ENCODE assay signal across 1 cellular context in the genomic region with DNA sequence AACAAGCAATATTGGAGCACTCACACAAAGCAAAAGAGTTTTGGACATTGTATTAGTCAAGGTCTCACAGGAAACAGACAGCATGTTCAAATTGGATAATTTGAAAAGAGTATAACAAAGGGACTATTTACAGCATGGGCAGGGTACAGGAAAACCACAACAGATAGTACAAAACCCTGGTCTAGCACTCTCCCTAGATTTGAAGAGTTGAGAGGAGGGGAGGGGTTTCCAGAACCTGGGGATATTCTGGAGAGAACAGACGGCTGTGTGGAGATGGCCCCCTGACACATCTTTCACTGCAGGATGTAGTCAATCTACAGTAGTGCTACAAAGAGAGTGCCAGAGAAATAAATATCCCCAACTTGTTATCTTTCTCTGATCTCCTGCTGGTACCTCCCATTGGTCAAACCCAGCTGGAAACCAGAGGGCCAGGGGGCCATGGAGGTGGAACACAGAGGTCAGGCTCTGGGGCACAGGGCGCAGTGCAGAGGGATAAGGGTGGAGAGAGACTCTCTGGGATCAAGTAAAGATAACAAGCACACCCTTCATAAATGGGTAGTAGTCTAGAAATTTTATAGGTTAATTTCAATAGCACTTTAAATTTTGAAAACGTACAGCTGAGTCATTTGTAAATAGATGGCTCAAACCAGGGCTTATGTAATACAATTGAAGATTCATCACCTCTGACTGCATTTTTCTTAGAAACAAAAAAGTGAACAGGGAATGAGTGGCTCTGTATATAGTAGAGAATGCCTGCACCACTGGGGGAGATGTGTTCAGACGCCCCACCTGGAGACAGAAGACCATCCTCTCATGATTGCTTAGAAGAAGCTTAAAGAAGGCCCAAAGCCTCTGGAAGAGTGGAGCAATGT.
TF ChIP-seq lines count a peak whose summit lies in the region.

No MANE protein-coding gene starts in this region.

TF ChIP-seq in IMR-90, 13 proteins besides CTCF, POLR2A, EP300 and RAD21 (continued from another document):
- TF ChIP-seq MXI1 (IDR thresholded peaks at IDR 0.05; ENCODE audit: borderline replicate concordance, low read depth, low read length), result no peak
- no peak for TF ChIP-seq CHD1 (IDR thresholded peaks at IDR 0.05; ENCODE audit: low read depth, low read length)
- TF ChIP-seq RFX5 (IDR thresholded peaks at IDR 0.05; ENCODE audit: low read depth, low read length), result no peak
- TF ChIP-seq, protein P1, sequence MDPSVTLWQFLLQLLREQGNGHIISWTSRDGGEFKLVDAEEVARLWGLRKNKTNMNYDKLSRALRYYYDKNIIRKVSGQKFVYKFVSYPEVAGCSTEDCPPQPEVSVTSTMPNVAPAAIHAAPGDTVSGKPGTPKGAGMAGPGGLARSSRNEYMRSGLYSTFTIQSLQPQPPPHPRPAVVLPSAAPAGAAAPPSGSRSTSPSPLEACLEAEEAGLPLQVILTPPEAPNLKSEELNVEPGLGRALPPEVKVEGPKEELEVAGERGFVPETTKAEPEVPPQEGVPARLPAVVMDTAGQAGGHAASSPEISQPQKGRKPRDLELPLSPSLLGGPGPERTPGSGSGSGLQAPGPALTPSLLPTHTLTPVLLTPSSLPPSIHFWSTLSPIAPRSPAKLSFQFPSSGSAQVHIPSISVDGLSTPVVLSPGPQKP (IDR thresholded peaks at IDR 0.05; ENCODE audit: borderline replicate concordance, low read depth, low read length), result no peak
- no peak for TF ChIP-seq USF2 (IDR thresholded peaks at IDR 0.05; ENCODE audit: low read depth, low read length)
- TF ChIP-seq MAZ (IDR thresholded peaks at IDR 0.05; ENCODE audit: borderline replicate concordance, low read depth, low read length), result no peak
- TF ChIP-seq NFE2L2 (IDR thresholded peaks at IDR 0.05; ENCODE audit: low read depth, low read length), result no peak
- no peak for TF ChIP-seq BHLHE40 (IDR thresholded peaks at IDR 0.05; ENCODE audit: low read depth, low read length)
- no peak for TF ChIP-seq RCOR1 (IDR thresholded peaks at IDR 0.05; ENCODE audit: insufficient replicate concordance, low read length)
